Comparison of ENCODE assay signal across 18 cellular contexts in genomic region chr15:85503151-85503797, GRCh38.
DNase-seq lines count a peak whose midpoint lies in the region; ATAC-seq and TF ChIP-seq lines count a peak whose summit lies in the region.
"Had no signal": no experiment of that assay in that cellular context is flagged by ENCODE, and none has a peak within 500 bp of the region (broad histone marks: within the 10 kb centered on the region; RNA-seq: fewer than 3 reads in every experiment).

No MANE protein-coding gene starts in this region.

- POLR2A ChIA-PET in MCF 10A (lab: Yijun Ruan, JAX) = interaction anchor here (0.6 kb wide), 1 partner anchor 37 kb away, joined by 3 read pairs; no protein-coding TSS in a partner anchor

- no peak overlapping the region for H3K9ac ChIP-seq in mammary epithelial cell (ENCODE audit: insufficient read depth, low read length)
- H3K9ac ChIP-seq in SU-DHL-6 (ENCODE audit: low read length) = peak overlapping the region; percentile 26
- H3K9ac ChIP-seq in MM.1S (ENCODE audit: low read length) = no peak overlapping the region

- H3K27me3 ChIP-seq in mammary epithelial cell (ENCODE audit: insufficient read depth, low read length) (no peaks in the 10 kb centered on the region), SU-DHL-6 (ENCODE audit: low read length) (no peaks in the 10 kb centered on the region), esophagus muscularis mucosa (no peaks in the 10 kb centered on the region), MM.1S (replicated peaks; ENCODE audit: insufficient read depth, low read length) (no peaks in the 10 kb centered on the region), left lung (no peaks in the 10 kb centered on the region)

- CTCF ChIA-PET in MCF 10A (lab: Yijun Ruan, JAX) (interaction anchor here (0.6 to 7.2 kb wide), 8 partner anchors 10 to 207 kb away, joined by 3 to 64 read pairs (median 5); no protein-coding TSS in a partner anchor), mammary epithelial cell (lab: Charles Lee; ENCODE audit: low non-redundant PET) (interaction anchor here (0.6 kb wide), 1 partner anchor 17 kb away, joined by 6 read pairs; no protein-coding TSS in a partner anchor)

- H3K9me3 ChIP-seq in mammary epithelial cell (replicated peaks; ENCODE audit: insufficient read depth, low read length) = no peaks in the 10 kb centered on the region
- no peaks in the 10 kb centered on the region for H3K9me3 ChIP-seq in SU-DHL-6 (ENCODE audit: insufficient read depth, low read length)
- no peaks in the 10 kb centered on the region for H3K9me3 ChIP-seq in esophagus muscularis mucosa
- no peaks in the 10 kb centered on the region for H3K9me3 ChIP-seq in MM.1S (replicated peaks; ENCODE audit: insufficient read depth, low read length)
- no peaks in the 10 kb centered on the region for H3K9me3 ChIP-seq in left lung

- H3K79me2 ChIP-seq in mammary epithelial cell (ENCODE audit: insufficient read depth, low read length) (peaks cover 93% of the 10 kb centered on the region), SU-DHL-6 (ENCODE audit: insufficient read depth, low read length) (peaks cover 100% of the 10 kb centered on the region), MM.1S (ENCODE audit: low read length) (peaks cover 3% of the 10 kb centered on the region; the same call in 1 of the 2 replicates)

- no peak for TF ChIP-seq CTCF in MCF 10A (IDR thresholded peaks at IDR 0.05; ENCODE audit: unreplicated experiment)
- no peak for TF ChIP-seq CTCF in mammary epithelial cell (conservative IDR thresholded peaks at IDR 0.05 in 1 of 2, IDR thresholded peaks at IDR 0.05 in 1 of 2; ENCODE audit: extremely low read depth in 1 of 2, insufficient read depth in 1 of 2, low read depth in 1 of 2, low read length in 2 of 2)
- no peak for TF ChIP-seq CTCF in SU-DHL-6 (IDR thresholded peaks at IDR 0.05; ENCODE audit: insufficient read depth, low read length, poor library complexity, severe bottlenecking)
- TF ChIP-seq CTCF in esophagus muscularis mucosa (IDR thresholded peaks at IDR 0.05) = no peak
- TF ChIP-seq CTCF in progenitor cell of endocrine pancreas (IDR thresholded peaks at IDR 0.05; ENCODE audit: unreplicated experiment) = no peak
- no peak for TF ChIP-seq CTCF in MM.1S (IDR thresholded peaks at IDR 0.05; ENCODE audit: low read length)
- no peak for TF ChIP-seq CTCF in left lung (IDR thresholded peaks at IDR 0.05)

- BruUV-seq in MCF 10A (replicated peaks; lab: Mats Ljungman, UMichigan) = no TSS peak
- BruUV-seq in mammary epithelial cell (replicated peaks; lab: Mats Ljungman, UMichigan) = no TSS peak

- H3F3A ChIP-seq in SU-DHL-6 (ENCODE audit: insufficient read depth) = peaks cover 39% of the 10 kb centered on the region
- no peaks in the 10 kb centered on the region for H3F3A ChIP-seq in MM.1S (ENCODE audit: insufficient read depth, low read length)

- TF ChIP-seq POLR2A in esophagus muscularis mucosa (IDR thresholded peaks at IDR 0.05; ENCODE audit: low read depth) = no peak

- no peaks in the 10 kb centered on the region for H3K9me3 Mint-ChIP-seq in MCF 10A (ENCODE audit: unreplicated experiment)
- no peaks in the 10 kb centered on the region for H3K9me3 Mint-ChIP-seq in progenitor cell of endocrine pancreas (ENCODE audit: low read depth)

- intact Hi-C loops in MCF 10A (cut with micrococcal nuclease) (no loop called here), mammary epithelial cell (cut with micrococcal nuclease) (no loop called here), esophagus muscularis mucosa (cut with DNase I) (loop anchor here (10.0 kb wide), 1 partner anchor 168 kb away; no protein-coding TSS in a partner anchor), left lung (cut with DNase I) (loop anchor here in 1 of 2 donors (10.0 kb wide), 1 partner anchor 208 kb away; no protein-coding TSS in a partner anchor)

- no peaks in the 10 kb centered on the region for H3K36me3 ChIP-seq in mammary epithelial cell (ENCODE audit: insufficient read depth, low read length)
- H3K36me3 ChIP-seq in SU-DHL-6 (ENCODE audit: low read length) = no peaks in the 10 kb centered on the region
- H3K36me3 ChIP-seq in esophagus muscularis mucosa = no peaks in the 10 kb centered on the region
- H3K36me3 ChIP-seq in MM.1S (replicated peaks; ENCODE audit: insufficient read depth, low read length) = no peaks in the 10 kb centered on the region
- H3K36me3 ChIP-seq in left lung = no peaks in the 10 kb centered on the region

- dilution Hi-C loops in mammary epithelial cell (cut with HindIII; ENCODE audit: low sequenced_read_pairs) = no loop called here

- H3K27me3 Mint-ChIP-seq in MCF 10A (ENCODE audit: insufficient read depth, unreplicated experiment) (no peaks in the 10 kb centered on the region), progenitor cell of endocrine pancreas (no peaks in the 10 kb centered on the region)

- H3K27ac ChIP-seq in mammary epithelial cell (ENCODE audit: insufficient read depth, low read depth, low read length) (no peak overlapping the region), SU-DHL-6 (ENCODE audit: low read depth, low read length) (peak overlapping the region; percentile 77), esophagus muscularis mucosa (replicated peaks in 1 of 4) (peak overlapping the region; percentile 66 to 78 (median 72)), MM.1S (ENCODE audit: low read length) (no peak overlapping the region), left lung (no peak overlapping the region)

- ATAC-seq in left lung = no peak

- H3K4me2 ChIP-seq in mammary epithelial cell (ENCODE audit: insufficient read depth, low read depth, low read length) (no peak overlapping the region), SU-DHL-6 (ENCODE audit: low read depth, low read length, poor library complexity, severe bottlenecking) (peak overlapping the region; percentile 40), MM.1S (ENCODE audit: low read depth, low read length) (no peak overlapping the region)

- H3K4me1 Mint-ChIP-seq in MCF 10A (ENCODE audit: insufficient read depth, unreplicated experiment) (peaks cover 40% of the 10 kb centered on the region), progenitor cell of endocrine pancreas (ENCODE audit: low read depth) (peaks cover 18% of the 10 kb centered on the region)

- H2AFZ ChIP-seq in mammary epithelial cell (ENCODE audit: low read depth, low read length) (no peak overlapping the region), SU-DHL-6 (ENCODE audit: low read depth, low read length, severe bottlenecking) (no peak overlapping the region), MM.1S (ENCODE audit: low read length) (no peak overlapping the region)

- DNase-seq in MCF 10A (ENCODE audit: unreplicated experiment) = no peak
- no peak for DNase-seq in mammary epithelial cell
- no peak for DNase-seq in esophagus muscularis mucosa (ENCODE audit: extremely low spot score)
- no peak for DNase-seq in progenitor cell of endocrine pancreas (ENCODE audit: low spot score, unreplicated experiment)
- no peak for DNase-seq in DMS153 (lab: John Stamatoyannopoulos, UW)
- no peak for DNase-seq in MM.1S
- no peak for DNase-seq in left lung
- DNase-seq: activated CD4-positive, alpha-beta T cell treated with anti-CD3 and anti-CD28 coated beads for 48 hours; activated T-cell treated with anti-CD3 and anti-CD28 coated beads, Interleukin-2, amount 50 U/mL, for 48 hours; foreskin melanocyte; GF-D8; NCI-H146; NCI-H2227 treated with DMSO at 0.1 percent for 48 hours; SHP77 treated with DMSO at 0.1 percent for 48 hours; substantia nigra; T-helper 9 cell had no signal

- H3K9me2 ChIP-seq in SU-DHL-6 (replicated peaks; ENCODE audit: insufficient read depth, low read length) (no peaks in the 10 kb centered on the region), MM.1S (replicated peaks; ENCODE audit: insufficient read depth, low read length) (no peaks in the 10 kb centered on the region)

- H3K27ac Mint-ChIP-seq in MCF 10A (ENCODE audit: low read depth, unreplicated experiment) (peak overlapping the region; percentile 37), progenitor cell of endocrine pancreas (peak overlapping the region; percentile 4)

- no peaks in the 10 kb centered on the region for H3K4me1 ChIP-seq in mammary epithelial cell (ENCODE audit: insufficient read depth, low read length)
- H3K4me1 ChIP-seq in esophagus muscularis mucosa = peaks cover 43 to 81% (median 68%) of the 10 kb centered on the region in 4 donors
- no peaks in the 10 kb centered on the region for H3K4me1 ChIP-seq in MM.1S (ENCODE audit: low read length)
- peaks cover 9 to 42% of the 10 kb centered on the region in 2 donors for H3K4me1 ChIP-seq in left lung

- no peak for TF ChIP-seq EP300 in esophagus muscularis mucosa (IDR thresholded peaks at IDR 0.05)

- WGBS in mammary epithelial cell (ENCODE audit: low coverage, missing lambda C conversion rate) = 81% methylated on average over 4 of the region's 4 CpGs
- 94% methylated on average over 4 of the region's 4 CpGs for WGBS in esophagus muscularis mucosa

- H4K20me1 ChIP-seq in mammary epithelial cell (ENCODE audit: insufficient read depth, low read length) (no peaks in the 10 kb centered on the region), SU-DHL-6 (ENCODE audit: low read depth, low read length) (0 out of 2 replicates have a peak, but pooled peaks cover 4% of the 10 kb centered on the region), MM.1S (ENCODE audit: insufficient read depth, low read length) (no peaks in the 10 kb centered on the region; the same call in 1 of the 2 replicates)

- H3K36me3 Mint-ChIP-seq in MCF 10A (ENCODE audit: insufficient read depth, unreplicated experiment) = peaks cover 15% of the 10 kb centered on the region
- no peaks in the 10 kb centered on the region for H3K36me3 Mint-ChIP-seq in progenitor cell of endocrine pancreas (ENCODE audit: insufficient read depth)

- H3K4me3 Mint-ChIP-seq in MCF 10A (ENCODE audit: unreplicated experiment) (no peak overlapping the region), progenitor cell of endocrine pancreas (ENCODE audit: low read depth) (no peak overlapping the region)

- H3K4me3 ChIP-seq in mammary epithelial cell (replicated peaks in 1 of 3; ENCODE audit: insufficient read depth in 1 of 3, low read depth in 2 of 3, low read length in 3 of 3) (no peak overlapping the region), SU-DHL-6 (ENCODE audit: insufficient read depth, low read length, poor library complexity, severe bottlenecking) (no peak overlapping the region), esophagus muscularis mucosa (no peak overlapping the region), MM.1S (ENCODE audit: low read length) (no peak overlapping the region), left lung (no peak overlapping the region)
- H3K4me3 ChIP-seq: lung had no signal

- in situ Hi-C loops in mammary epithelial cell (cut with MboI; ENCODE audit: low sequenced_read_pairs in 2 of 2) = no loop called here

Comparison
In these comparisons a context has a peak if more than half of its experiments do, and no peak if none do; other contexts are left out.
1. H3K27ac ChIP-seq: peak in SU-DHL-6 (single experiment) and esophagus muscularis mucosa (4 of 4); none in mammary epithelial cell (single experiment), MM.1S (single experiment) and left lung (0 of 2).